ENCODE assay signal across 35 cellular contexts in genomic region chr6:101545171-101545570, GRCh38.
DNase-seq lines count a peak whose midpoint lies in the region; ATAC-seq, FAIRE-seq and TF ChIP-seq lines count a peak whose summit lies in the region.
"Had no signal": no experiment of that assay in that cellular context is flagged by ENCODE, and none has a peak within 500 bp of the region (broad histone marks: within the 10 kb centered on the region; RNA-seq: fewer than 3 reads in every experiment).

No MANE protein-coding gene starts in this region.

- no peaks in the 10 kb centered on the region for H3K36me3 ChIP-seq in astrocyte (ENCODE audit: insufficient read depth, low read length)
- H3K36me3 ChIP-seq: BLaER1 treated with 17β-estradiol and CSF1 and Interleukin-3, amounts not matched to agents 10 nM and 100 nM; cardiac muscle cell; esophagus muscularis mucosa; uterus had no signal

- ATAC-seq in foreskin keratinocyte (no peak), HG03520 (IDR thresholded peaks at IDR 0.05; ENCODE audit: unreplicated experiment) (no peak), GM19463 (IDR thresholded peaks at IDR 0.05; ENCODE audit: unreplicated experiment) (no peak)
- no peak for ATAC-seq in stimulated activated effector memory CD8-positive, alpha-beta T cell treated with anti-CD3 and anti-CD28 coated beads, Interleukin-12 subunit alpha, Interleukin-12 subunit beta, amount 100 ng/mL, for 72 hours
- ATAC-seq: activated T-cell treated with anti-CD3 and anti-CD28 coated beads, Interleukin-2, amount 50 U/mL, for 72 hours; GM12878; HepG2; left lobe of liver; naive thymus-derived CD8-positive, alpha-beta T cell; stimulated activated naive CD8-positive, alpha-beta T cell treated with anti-CD3 and anti-CD28 coated beads, Interleukin-15, amount 100 ng/mL, for 72 hours; WTC11 had no signal

- H3K27ac ChIP-seq in astrocyte (ENCODE audit: low read depth, low read length) (no peak overlapping the region), foreskin keratinocyte (peak overlapping the region; percentile 6)
- H3K27ac ChIP-seq: BLaER1 treated with 17β-estradiol and CSF1 and Interleukin-3, amounts not matched to agents 10 nM and 100 nM; cardiac muscle cell; esophagus muscularis mucosa; PC-9; skin epidermis; uterus had no signal

- no peak overlapping the region for H2AFZ ChIP-seq in astrocyte (ENCODE audit: low read depth, low read length)
- H2AFZ ChIP-seq: PC-9 had no signal

- peaks cover 19% of the 10 kb centered on the region for H3K4me1 Mint-ChIP-seq in astrocyte (ENCODE audit: low read depth, unreplicated experiment)
- H3K4me1 Mint-ChIP-seq in stimulated activated effector memory CD8-positive, alpha-beta T cell treated with anti-CD3 and anti-CD28 coated beads, Interleukin-12 subunit alpha, Interleukin-12 subunit beta, amount 100 ng/mL, for 72 hours = no peaks in the 10 kb centered on the region
- H3K4me1 Mint-ChIP-seq: endodermal cell; naive thymus-derived CD8-positive, alpha-beta T cell; stimulated activated naive CD8-positive, alpha-beta T cell treated with anti-CD3 and anti-CD28 coated beads, Interleukin-15, amount 100 ng/mL, for 72 hours had no signal

- H3K9me3 ChIP-seq in astrocyte (ENCODE audit: insufficient read depth, low read depth, low read length) = no peaks in the 10 kb centered on the region
- H3K9me3 ChIP-seq: BLaER1 treated with 17β-estradiol and CSF1 and Interleukin-3, amounts not matched to agents 10 nM and 100 nM; Caco-2; esophagus muscularis mucosa; uterus had no signal

- no peak overlapping the region for H3K9ac ChIP-seq in astrocyte (ENCODE audit: low read length)
- H3K9ac ChIP-seq: BLaER1 treated with 17β-estradiol and CSF1 and Interleukin-3, amounts not matched to agents 10 nM and 100 nM had no signal

- H3K27me3 ChIP-seq in astrocyte (ENCODE audit: insufficient read depth, low read length) (no peaks in the 10 kb centered on the region), foreskin keratinocyte (no peaks in the 10 kb centered on the region)
- H3K27me3 ChIP-seq: BLaER1 treated with 17β-estradiol and CSF1 and Interleukin-3, amounts not matched to agents 10 nM and 100 nM; cardiac muscle cell; esophagus muscularis mucosa; uterus had no signal

- TF ChIP-seq CTCF in AG04449 (IDR thresholded peaks at IDR 0.05; ENCODE audit: insufficient read depth, low read length, missing control alignments) (no peak), astrocyte (IDR thresholded peaks at IDR 0.05; ENCODE audit: insufficient read depth, low read depth, low read length) (no peak), foreskin keratinocyte (conservative IDR thresholded peaks at IDR 0.05) (no peak)

- H3K36me3 Mint-ChIP-seq in astrocyte (ENCODE audit: low read depth, unreplicated experiment) = no peaks in the 10 kb centered on the region
- H3K36me3 Mint-ChIP-seq in stimulated activated effector memory CD8-positive, alpha-beta T cell treated with anti-CD3 and anti-CD28 coated beads, Interleukin-12 subunit alpha, Interleukin-12 subunit beta, amount 100 ng/mL, for 72 hours = no peaks in the 10 kb centered on the region
- H3K36me3 Mint-ChIP-seq: naive thymus-derived CD8-positive, alpha-beta T cell; WTC11 had no signal

- H3K79me2 ChIP-seq in astrocyte (ENCODE audit: insufficient read depth, low read length) = no peaks in the 10 kb centered on the region

- H3K4me3 Mint-ChIP-seq in astrocyte (ENCODE audit: unreplicated experiment) = no peak overlapping the region
- H3K4me3 Mint-ChIP-seq in stimulated activated effector memory CD8-positive, alpha-beta T cell treated with anti-CD3 and anti-CD28 coated beads, Interleukin-12 subunit alpha, Interleukin-12 subunit beta, amount 100 ng/mL, for 72 hours = no peak overlapping the region
- H3K4me3 Mint-ChIP-seq: activated T-cell treated with anti-CD3 and anti-CD28 coated beads, Interleukin-2, amount 50 U/mL, for 72 hours; dendritic cell treated with granulocyte-macrophage colony-stimulating factor and Interleukin-4, amounts not matched to agents 40 ng/mL and 50 ng/mL, for 4 days; endodermal cell; naive thymus-derived CD8-positive, alpha-beta T cell; stimulated activated naive CD8-positive, alpha-beta T cell treated with anti-CD3 and anti-CD28 coated beads, Interleukin-15, amount 100 ng/mL, for 72 hours; WTC11 had no signal

- H3K27me3 Mint-ChIP-seq in astrocyte (ENCODE audit: low read depth, unreplicated experiment) = no peaks in the 10 kb centered on the region
- H3K27me3 Mint-ChIP-seq: dendritic cell treated with granulocyte-macrophage colony-stimulating factor and Interleukin-4, amounts not matched to agents 40 ng/mL and 50 ng/mL, for 4 days; naive thymus-derived CD8-positive, alpha-beta T cell; stimulated activated naive CD8-positive, alpha-beta T cell treated with anti-CD3 and anti-CD28 coated beads, Interleukin-15, amount 100 ng/mL, for 72 hours had no signal

- DNase-seq in AG04449 (ENCODE audit: low read depth, low spot score) = peak; percentile 28
- DNase-seq in GM03348 (ENCODE audit: low spot score) = peak; percentile 20
- DNase-seq in astrocyte (ENCODE audit: low read depth) = peak; percentile 27
- no peak for DNase-seq in foreskin keratinocyte
- no peak for DNase-seq in stimulated activated effector memory CD8-positive, alpha-beta T cell treated with anti-CD3 and anti-CD28 coated beads, Interleukin-12 subunit alpha, Interleukin-12 subunit beta, amount 100 ng/mL, for 72 hours (ENCODE audit: low spot score in 2 of 2)
- DNase-seq in NAMALWA (ENCODE audit: low spot score) = no peak
- DNase-seq: activated naive CD4-positive, alpha-beta T cell; activated T-cell treated with anti-CD3 and anti-CD28 coated beads, Interleukin-2, amount 50 U/mL, for 72 hours; Caco-2; DMS79 treated with DMSO at 0.1 percent for 48 hours; endodermal cell; Kasumi-1; midbrain; MV-4-11; naive thymus-derived CD8-positive, alpha-beta T cell; NCI-H1694 treated with DMSO at 0.1 percent for 48 hours; NCI-H2171; NCI-H510A treated with DMSO at 0.1 percent for 48 hours; nucleus accumbens; PC-9; SHP77; stimulated activated naive CD8-positive, alpha-beta T cell treated with anti-CD3 and anti-CD28 coated beads, Interleukin-15, amount 100 ng/mL, for 72 hours; uterus had no signal

- no peak overlapping the region for H3K27ac Mint-ChIP-seq in astrocyte (ENCODE audit: unreplicated experiment)
- no peak overlapping the region for H3K27ac Mint-ChIP-seq in stimulated activated effector memory CD8-positive, alpha-beta T cell treated with anti-CD3 and anti-CD28 coated beads, Interleukin-12 subunit alpha, Interleukin-12 subunit beta, amount 100 ng/mL, for 72 hours
- H3K27ac Mint-ChIP-seq: activated T-cell treated with anti-CD3 and anti-CD28 coated beads, Interleukin-2, amount 50 U/mL, for 72 hours; dendritic cell treated with granulocyte-macrophage colony-stimulating factor and Interleukin-4, amounts not matched to agents 40 ng/mL and 50 ng/mL, for 4 days; endodermal cell; naive thymus-derived CD8-positive, alpha-beta T cell; stimulated activated naive CD8-positive, alpha-beta T cell treated with anti-CD3 and anti-CD28 coated beads, Interleukin-15, amount 100 ng/mL, for 72 hours; WTC11 had no signal

- H4K20me1 ChIP-seq in astrocyte (ENCODE audit: insufficient read depth, low read length) = no peaks in the 10 kb centered on the region
- H4K20me1 ChIP-seq: BLaER1 treated with 17β-estradiol and CSF1 and Interleukin-3, amounts not matched to agents 10 nM and 100 nM had no signal

- H3K4me2 ChIP-seq in astrocyte (ENCODE audit: low read length) = no peak overlapping the region
- H3K4me2 ChIP-seq: BLaER1 treated with 17β-estradiol and CSF1 and Interleukin-3, amounts not matched to agents 10 nM and 100 nM; PC-9 had no signal

- H3K4me1 ChIP-seq in astrocyte (ENCODE audit: insufficient read depth, low read length) = no peaks in the 10 kb centered on the region
- peaks cover 23% of the 10 kb centered on the region for H3K4me1 ChIP-seq in foreskin keratinocyte
- H3K4me1 ChIP-seq: BLaER1 treated with 17β-estradiol and CSF1 and Interleukin-3, amounts not matched to agents 10 nM and 100 nM; Caco-2; esophagus muscularis mucosa; uterus had no signal

- H3K4me3 ChIP-seq in AG04449 (ENCODE audit: low read depth, low read length) = no peak overlapping the region
- no peak overlapping the region for H3K4me3 ChIP-seq in astrocyte (ENCODE audit: insufficient read depth, low read depth, low read length)
- H3K4me3 ChIP-seq: BLaER1 treated with 17β-estradiol and CSF1 and Interleukin-3, amounts not matched to agents 10 nM and 100 nM; cardiac muscle cell; esophagus muscularis mucosa; GM12878; PC-9; skin epidermis; uterus had no signal

- POLR2A ChIA-PET in AG04449 (lab: Yijun Ruan, JAX) = interaction anchor here (1.1 kb wide), 1 partner anchor 11 kb away, joined by 6 read pairs; no protein-coding TSS in a partner anchor

- no peaks in the 10 kb centered on the region for H3K9me3 Mint-ChIP-seq in astrocyte (ENCODE audit: unreplicated experiment)
- peaks cover 4% of the 10 kb centered on the region for H3K9me3 Mint-ChIP-seq in stimulated activated effector memory CD8-positive, alpha-beta T cell treated with anti-CD3 and anti-CD28 coated beads, Interleukin-12 subunit alpha, Interleukin-12 subunit beta, amount 100 ng/mL, for 72 hours
- H3K9me3 Mint-ChIP-seq: dendritic cell treated with granulocyte-macrophage colony-stimulating factor and Interleukin-4, amounts not matched to agents 40 ng/mL and 50 ng/mL, for 4 days had no signal

- no peak for FAIRE-seq in astrocyte (lab: Jason Lieb, UNC)
- FAIRE-seq: A204.1, GM12878, HepG2 had no signal

- CTCF ChIA-PET in AG04449 (lab: Yijun Ruan, JAX) = no interaction called here

Comparison
In these comparisons a context has a peak if more than half of its experiments do, and no peak if none do; other contexts are left out.
1. DNase-seq: peak in AG04449 (single experiment), GM03348 (single experiment) and astrocyte (single experiment); none in foreskin keratinocyte (0 of 2), stimulated activated effector memory CD8-positive, alpha-beta T cell treated with anti-CD3 and anti-CD28 coated beads, Interleukin-12 subunit alpha, Interleukin-12 subunit beta, amount 100 ng/mL, for 72 hours (0 of 2) and NAMALWA (single experiment).